17 cellular contexts compared by ENCODE assay signal in genomic region chr4:102139132-102139573, GRCh38.
A peak's percentile ranks its signal among the peaks of the same experiment; 100 is the strongest.
DNase-seq lines count a peak whose midpoint lies in the region; FAIRE-seq and TF ChIP-seq lines count a peak whose summit lies in the region.
"Had no signal": no experiment of that assay in that cellular context is flagged by ENCODE, and none has a peak within 500 bp of the region (broad histone marks: within the 10 kb centered on the region; RNA-seq: fewer than 3 reads in every experiment).

No MANE protein-coding gene starts in this region.

- no peaks in the 10 kb centered on the region for H3K4me1 Mint-ChIP-seq in type B pancreatic cell (ENCODE audit: unreplicated experiment)
- H3K4me1 Mint-ChIP-seq: activated CD4-positive, alpha-beta T cell treated with anti-CD3 and anti-CD28 coated beads for 36 hours; CD4-positive, CD25-positive, alpha-beta regulatory T cell had no signal

- no peaks in the 10 kb centered on the region for H3K79me2 ChIP-seq in ACC112 (ENCODE audit: control insufficient read depth, insufficient read depth, low read length, unreplicated experiment)

- H3K36me3 Mint-ChIP-seq in type B pancreatic cell = no peaks in the 10 kb centered on the region
- H3K36me3 Mint-ChIP-seq: CD4-positive, CD25-positive, alpha-beta regulatory T cell had no signal

- no peak overlapping the region for H3K4me3 ChIP-seq in ACC112 (ENCODE audit: low read depth, low read length)
- no peak overlapping the region for H3K4me3 ChIP-seq in astrocyte of the cerebellum (ENCODE audit: low read depth, low read length)
- H3K4me3 ChIP-seq: tibial nerve had no signal

- no peaks in the 10 kb centered on the region for H3K36me3 ChIP-seq in ACC112 (ENCODE audit: insufficient read depth, low read length)
- H3K36me3 ChIP-seq: tibial nerve had no signal

- TF ChIP-seq CTCF in astrocyte of the cerebellum (IDR thresholded peaks at IDR 0.05; ENCODE audit: low read depth, low read length, missing control alignments) (no peak), type B pancreatic cell (conservative IDR thresholded peaks at IDR 0.05) (no peak), D721Med (IDR thresholded peaks at IDR 0.05; ENCODE audit: insufficient read depth, missing control alignments) (no peak)

- H3K27me3 ChIP-seq in ACC112 (ENCODE audit: insufficient read depth, low read length) = no peaks in the 10 kb centered on the region
- H3K27me3 ChIP-seq: tibial nerve had no signal

- H3K9me3 Mint-ChIP-seq in type B pancreatic cell = no peaks in the 10 kb centered on the region
- H3K9me3 Mint-ChIP-seq: activated T-helper 1 cell treated with anti-CD3 and anti-CD28 coated beads, Interleukin-12 subunit alpha, Interleukin-12 subunit beta, Interleukin-2, Interleukin-4 antibody, amounts not matched to agents 30 ng/mL and 10 ng/mL and 1 ng/mL, durations not matched to agents 14 hours and 24 hours and 36 hours had no signal

- H3K27ac ChIP-seq in ACC112 (ENCODE audit: low read depth, low read length) = peak overlapping the region; percentile 48
- H3K27ac ChIP-seq: tibial nerve had no signal

- H3K27ac Mint-ChIP-seq in type B pancreatic cell = no peak overlapping the region
- H3K27ac Mint-ChIP-seq: activated CD4-positive, alpha-beta T cell treated with anti-CD3 and anti-CD28 coated beads for 36 hours; activated T-helper 1 cell treated with anti-CD3 and anti-CD28 coated beads, Interleukin-12 subunit alpha, Interleukin-12 subunit beta, Interleukin-2, Interleukin-4 antibody, amounts not matched to agents 30 ng/mL and 10 ng/mL and 1 ng/mL, durations not matched to agents 14 hours and 24 hours and 36 hours; CD4-positive, CD25-positive, alpha-beta regulatory T cell; HFFc6; progenitor cell of endocrine pancreas had no signal

- in situ Hi-C loops in astrocyte of the cerebellum (cut with HindIII; ENCODE audit: low sequenced_read_pairs) = no loop called here

- no peak for FAIRE-seq in D721Med (lab: Jason Lieb, UNC)
- FAIRE-seq: GM19239 had no signal

- DNase-seq in HCEC 1CT (peak; percentile 1), astrocyte of the cerebellum (ENCODE audit: low read depth) (peak; percentile 97), globus pallidus (ENCODE audit: low spot score) (peak; percentile 2), HK-2 (ENCODE audit: unreplicated experiment) (no peak), type B pancreatic cell (ENCODE audit: extremely low spot score, unreplicated experiment) (no peak), D721Med (ENCODE audit: insufficient read length, low spot score) (no peak)
- no peak for DNase-seq in activated effector memory CD4-positive, alpha-beta T cell treated with anti-CD3 and anti-CD28 coated beads, Interleukin-2, amount 50 U/mL, for 16 hours
- DNase-seq: activated CD4-positive, alpha-beta T cell treated with anti-CD3 and anti-CD28 coated beads for 36 hours; CD4-positive, CD25-positive, alpha-beta regulatory T cell; HFFc6; midbrain; NCI-H526 treated with DMSO at 0.1 percent for 48 hours had no signal

- no peaks in the 10 kb centered on the region for H3K27me3 Mint-ChIP-seq in type B pancreatic cell
- H3K27me3 Mint-ChIP-seq: activated CD4-positive, alpha-beta T cell treated with anti-CD3 and anti-CD28 coated beads for 36 hours; CD4-positive, CD25-positive, alpha-beta regulatory T cell; progenitor cell of endocrine pancreas had no signal

- no peak overlapping the region for H3K4me3 Mint-ChIP-seq in type B pancreatic cell
- H3K4me3 Mint-ChIP-seq: activated CD4-positive, alpha-beta T cell treated with anti-CD3 and anti-CD28 coated beads for 36 hours; activated T-helper 1 cell treated with anti-CD3 and anti-CD28 coated beads, Interleukin-12 subunit alpha, Interleukin-12 subunit beta, Interleukin-2, Interleukin-4 antibody, amounts not matched to agents 30 ng/mL and 10 ng/mL and 1 ng/mL, durations not matched to agents 14 hours and 24 hours and 36 hours; CD4-positive, CD25-positive, alpha-beta regulatory T cell; HFFc6 had no signal

- no peak overlapping the region for H2AFZ ChIP-seq in ACC112 (ENCODE audit: low read length, unreplicated experiment)

- H3K4me1 ChIP-seq in ACC112 (ENCODE audit: control insufficient read depth, insufficient read depth, low read length, unreplicated experiment) = peaks cover 18% of the 10 kb centered on the region

Comparison
In these comparisons a context has a peak if more than half of its experiments do, and no peak if none do; other contexts are left out.
1. DNase-seq: peak in HCEC 1CT (single experiment), astrocyte of the cerebellum (single experiment) and globus pallidus (single experiment); none in HK-2 (single experiment), type B pancreatic cell (single experiment), activated effector memory CD4-positive, alpha-beta T cell treated with anti-CD3 and anti-CD28 coated beads, Interleukin-2, amount 50 U/mL, for 16 hours (single experiment) and D721Med (single experiment).